ENCODE assay signal across 8 cellular contexts in the genomic region with DNA sequence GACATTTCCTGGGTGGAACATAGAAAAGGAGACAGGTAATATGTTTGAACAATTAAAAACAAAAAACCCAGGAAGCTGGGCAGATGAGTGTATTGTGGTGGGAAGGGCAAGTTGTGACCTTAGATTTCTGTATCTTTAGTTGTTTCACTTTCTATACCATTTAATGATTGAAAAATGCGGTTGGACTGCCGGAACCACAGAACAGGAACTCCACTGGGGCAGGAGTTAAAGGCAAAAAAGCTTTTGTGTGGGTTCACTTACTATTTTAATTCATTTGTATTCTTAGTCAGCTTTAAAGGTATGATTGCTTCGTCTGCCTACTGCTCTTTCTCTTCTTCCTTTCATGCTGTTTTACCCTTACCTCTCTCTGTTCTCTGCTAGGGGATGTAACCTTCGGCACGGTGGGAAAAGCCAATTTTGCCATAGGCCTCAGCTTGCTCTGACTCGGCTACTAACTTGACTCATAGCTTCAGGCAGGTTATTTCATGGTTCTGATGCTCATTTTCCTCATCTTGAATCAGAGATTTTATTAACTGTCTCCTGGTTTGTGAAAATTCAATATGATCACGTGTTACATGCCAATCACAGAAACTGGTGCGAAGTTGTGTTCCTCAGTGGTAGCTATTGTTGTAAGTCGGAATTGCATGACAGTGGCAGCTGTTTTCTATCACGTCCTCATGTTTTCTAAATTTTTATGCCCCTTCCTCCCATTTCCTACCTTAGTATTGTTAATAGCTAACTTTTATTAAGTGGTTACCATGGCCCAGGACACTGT. TPM values are rescaled to one million over a fixed set of nuclear protein-coding genes. Genes with fewer than 3 reads are reported as not detected.
DNase-seq lines count a peak whose midpoint lies in the region; ATAC-seq, FAIRE-seq and TF ChIP-seq lines count a peak whose summit lies in the region.

No MANE protein-coding gene starts in this region.

- H3K27me3 Mint-ChIP-seq in activated CD4-positive, alpha-beta T cell treated with anti-CD3 and anti-CD28 coated beads for 36 hours: peaks cover 13% of the 10 kb centered on the region

- H3K27me3 ChIP-seq in vagina: no peaks in the 10 kb centered on the region

- H3K4me3 Mint-ChIP-seq in activated CD4-positive, alpha-beta T cell treated with anti-CD3 and anti-CD28 coated beads for 36 hours: peak overlapping the region; percentile 80

- H3K36me3 ChIP-seq in vagina (no peaks in the 10 kb centered on the region), kidney (ENCODE audit: control insufficient read depth in 1 of 2, insufficient read depth in 2 of 2, low read length in 2 of 2) (no peaks in the 10 kb centered on the region)

- TF ChIP-seq POLR2A in vagina (IDR thresholded peaks at IDR 0.05): no peak

- intact Hi-C loops in activated CD4-positive, alpha-beta T cell treated with anti-CD3 and anti-CD28 coated beads for 36 hours (cut with DNase I, micrococcal nuclease): loop anchor here (1.0 to 5.0 kb wide), 9 partner anchors 23 to 1327 kb away; a partner anchor contains a TSS
- intact Hi-C loops in vagina (cut with DNase I): no loop called here
- intact Hi-C loops in kidney (cut with DNase I): no loop called here

- POLR2A ChIA-PET in activated CD4-positive, alpha-beta T cell treated with anti-CD3 and anti-CD28 coated beads for 36 hours (lab: Charles Lee): interaction anchor here (1.0 to 2.7 kb wide), 7 partner anchors 24 to 1398 kb away, joined by 3 to 20 read pairs (median 4); no protein-coding TSS in a partner anchor

- H3K27ac Mint-ChIP-seq in activated CD4-positive, alpha-beta T cell treated with anti-CD3 and anti-CD28 coated beads for 36 hours: peak overlapping the region; percentile 94

- H3K27ac ChIP-seq in vagina (peak overlapping the region; percentile 11), kidney (ENCODE audit: low read depth in 2 of 2, low read length in 2 of 2) (no peak overlapping the region)

- H3K4me1 Mint-ChIP-seq in activated CD4-positive, alpha-beta T cell treated with anti-CD3 and anti-CD28 coated beads for 36 hours: peaks cover 56% of the 10 kb centered on the region

- FAIRE-seq in kidney (lab: Jason Lieb, UNC): no peak

- DNase-seq in activated CD4-positive, alpha-beta T cell treated with anti-CD3 and anti-CD28 coated beads for 36 hours: peak; percentile 75
- DNase-seq in activated CD4-positive, alpha-beta T cell treated with anti-CD3 and anti-CD28 coated beads for 1 hour: no peak
- DNase-seq in T-helper 22 cell (ENCODE audit: low read depth): peak; percentile 3
- DNase-seq in epithelial cell of proximal tubule (ENCODE audit: low read depth): no peak
- DNase-seq in vagina (ENCODE audit: extremely low spot score in 2 of 2): no peak
- DNase-seq in GM03348 (ENCODE audit: low spot score): no peak
- DNase-seq in kidney: no peak

- peak; percentile 59 for ATAC-seq in activated CD4-positive, alpha-beta T cell treated with anti-CD3 and anti-CD28 coated beads for 36 hours
- ATAC-seq in HG03159 (IDR thresholded peaks at IDR 0.05; ENCODE audit: unreplicated experiment): peak; percentile 64

- no peak overlapping the region for H3K9ac ChIP-seq in kidney (ENCODE audit: low read length in 2 of 2)

- TF ChIP-seq CTCF in epithelial cell of proximal tubule (conservative IDR thresholded peaks at IDR 0.05; ENCODE audit: low read depth, low read length) (no peak), vagina (IDR thresholded peaks at IDR 0.05) (no peak), kidney (IDR thresholded peaks at IDR 0.05; ENCODE audit: borderline replicate concordance, extremely low read depth, insufficient read depth) (no peak)

- no peaks in the 10 kb centered on the region for H3K9me3 Mint-ChIP-seq in activated CD4-positive, alpha-beta T cell treated with anti-CD3 and anti-CD28 coated beads for 36 hours (ENCODE audit: low read depth)

- peaks cover 8% of the 10 kb centered on the region for H3K36me3 Mint-ChIP-seq in activated CD4-positive, alpha-beta T cell treated with anti-CD3 and anti-CD28 coated beads for 36 hours (ENCODE audit: low read depth)

- CTCF ChIA-PET in activated CD4-positive, alpha-beta T cell treated with anti-CD3 and anti-CD28 coated beads for 36 hours (lab: Charles Lee): interaction anchor here (0.8 to 2.3 kb wide), 10 partner anchors 9 to 1398 kb away, joined by 3 to 13 read pairs (median 5); no protein-coding TSS in a partner anchor

- no peaks in the 10 kb centered on the region for H3K9me3 ChIP-seq in vagina
- H3K9me3 ChIP-seq in kidney (ENCODE audit: control insufficient read depth in 1 of 2, low read length in 2 of 2): no peaks in the 10 kb centered on the region

- H3K4me3 ChIP-seq in epithelial cell of proximal tubule (ENCODE audit: low read depth, low read length): peak overlapping the region; percentile 76
- H3K4me3 ChIP-seq in vagina: no peak overlapping the region
- peak overlapping the region in 1 of 2 donors; percentile 87 for H3K4me3 ChIP-seq in kidney (ENCODE audit: low read length in 2 of 2)

- H3K4me1 ChIP-seq in vagina: peaks cover 26% of the 10 kb centered on the region
- no peaks in the 10 kb centered on the region for H3K4me1 ChIP-seq in kidney (ENCODE audit: control insufficient read depth in 1 of 2, insufficient read depth in 1 of 2, low read depth in 1 of 2, low read length in 2 of 2)

RNA-seq across cellular contexts. Expression of a gene that starts 1.6 kb away (rescaled TPM):
- 10 to 100 TPM; 25.2 to 27.8 TPM for total RNA-seq in activated CD4-positive, alpha-beta T cell treated with anti-CD3 and anti-CD28 coated beads for 36 hours
- total RNA-seq in epithelial cell of proximal tubule: 5.0 and 7.5 TPM in 2 replicates
- 21.1 TPM for total RNA-seq in vagina
- total RNA-seq in kidney: 21.1 TPM
- 1.2 TPM for polyA plus RNA-seq in kidney (ENCODE audit: insufficient read depth, low read depth, low replicate concordance)

Comparison
In these comparisons a context has a peak if more than half of its experiments do, and no peak if none do; other contexts are left out.
1. DNase-seq: peak in activated CD4-positive, alpha-beta T cell treated with anti-CD3 and anti-CD28 coated beads for 36 hours (single experiment) and T-helper 22 cell (single experiment); none in activated CD4-positive, alpha-beta T cell treated with anti-CD3 and anti-CD28 coated beads for 1 hour (single experiment), epithelial cell of proximal tubule (single experiment), vagina (0 of 2), GM03348 (single experiment) and kidney (single experiment).
2. intact Hi-C loops: an anchor here in activated CD4-positive, alpha-beta T cell treated with anti-CD3 and anti-CD28 coated beads for 36 hours (1.0 to 5.0 kb wide); none called in vagina and kidney.